In the genomic region with DNA sequence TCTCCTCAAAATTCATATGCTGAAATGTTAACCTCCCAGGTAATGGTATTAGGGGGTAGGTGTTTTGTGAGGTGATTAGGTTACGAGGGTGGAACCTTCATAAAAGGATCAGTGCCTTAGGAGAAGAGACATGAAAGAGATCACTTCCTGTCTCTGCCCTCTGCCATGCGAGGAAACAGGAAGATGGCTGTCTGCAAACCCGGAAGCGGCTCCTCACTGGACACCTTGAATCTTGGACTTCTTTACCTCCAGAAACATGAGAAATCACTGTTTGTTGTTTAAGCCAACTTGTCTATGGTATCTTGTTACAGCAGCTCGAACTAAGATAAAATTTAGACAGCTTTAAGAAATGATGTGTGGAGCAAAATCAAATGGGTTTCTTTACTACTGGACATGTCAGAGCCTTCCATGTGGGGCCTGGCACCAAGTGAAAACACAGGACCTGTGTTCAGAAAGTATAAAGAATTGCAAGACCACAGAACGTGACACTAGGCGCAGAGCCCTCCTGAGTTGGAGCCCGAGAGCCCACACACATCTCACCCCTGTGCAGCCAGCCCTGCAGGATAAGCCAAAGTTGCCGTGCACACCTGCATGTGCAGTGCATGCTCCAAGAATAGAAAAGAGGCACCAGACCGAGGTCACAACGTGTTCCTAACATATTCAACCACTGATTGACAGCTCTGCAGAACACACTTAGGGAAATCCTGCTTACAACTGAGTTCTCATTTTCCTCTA, we compare ENCODE assay signal across 17 cellular contexts.
"Had no signal": no experiment of that assay in that cellular context is flagged by ENCODE, and none has a peak within 500 bp of the region (broad histone marks: within the 10 kb centered on the region; RNA-seq: fewer than 3 reads in every experiment).

No MANE protein-coding gene starts in this region.

- H3K4me3 ChIP-seq: mucosa of descending colon, thyroid gland, uterus had no signal

- H3K9me3 Mint-ChIP-seq: activated T-helper 1 cell treated with anti-CD3 and anti-CD28 coated beads, Interleukin-12 subunit alpha, Interleukin-12 subunit beta, Interleukin-2, Interleukin-4 antibody, amounts not matched to agents 30 ng/mL and 10 ng/mL and 1 ng/mL, durations not matched to agents 14 hours and 24 hours and 36 hours had no signal

- H3K36me3 ChIP-seq: thyroid gland, uterus had no signal

- H3K27ac ChIP-seq: thyroid gland, uterus had no signal

- H3K4me1 ChIP-seq: thyroid gland, uterus had no signal

- H3K4me3 Mint-ChIP-seq: activated naive CD8-positive, alpha-beta T cell; activated T-helper 1 cell treated with anti-CD3 and anti-CD28 coated beads, Interleukin-12 subunit alpha, Interleukin-12 subunit beta, Interleukin-2, Interleukin-4 antibody, amounts not matched to agents 30 ng/mL and 10 ng/mL and 1 ng/mL, durations not matched to agents 14 hours and 24 hours and 36 hours had no signal

- H3K27ac Mint-ChIP-seq: activated naive CD8-positive, alpha-beta T cell; activated T-helper 1 cell treated with anti-CD3 and anti-CD28 coated beads, Interleukin-12 subunit alpha, Interleukin-12 subunit beta, Interleukin-2, Interleukin-4 antibody, amounts not matched to agents 30 ng/mL and 10 ng/mL and 1 ng/mL, durations not matched to agents 14 hours and 24 hours and 36 hours; naive thymus-derived CD4-positive, alpha-beta T cell had no signal

- H3K9me3 ChIP-seq: mucosa of descending colon, thyroid gland, uterus had no signal

- DNase-seq: activated CD4-positive, alpha-beta T cell treated with anti-CD3 and anti-CD28 coated beads for 48 hours; activated CD4-positive, CD25-positive, alpha-beta regulatory T cell; activated gamma-delta T cell treated with Interleukin-2 at 50 U/mL for 16 hours; activated T-cell treated with anti-CD3 and anti-CD28 coated beads for 4 hours; cerebellar nuclear complex; effector CD8-positive, alpha-beta T cell; mesenchymal stem cell; mucosa of descending colon; naive thymus-derived CD4-positive, alpha-beta T cell; stimulated activated CD4-positive, alpha-beta T cell treated with anti-CD3 and anti-CD28 coated beads, Interleukin-2, amount 100 ng/mL, for 24 hours; stimulated activated naive CD4-positive, alpha-beta T cell treated with Interleukin-2 at 50 U/mL for 16 hours; SW 1271; thyroid gland; uterus had no signal

- ATAC-seq: esophagus mucosa; mucosa of descending colon; naive thymus-derived CD4-positive, alpha-beta T cell had no signal
